In the genomic region with DNA sequence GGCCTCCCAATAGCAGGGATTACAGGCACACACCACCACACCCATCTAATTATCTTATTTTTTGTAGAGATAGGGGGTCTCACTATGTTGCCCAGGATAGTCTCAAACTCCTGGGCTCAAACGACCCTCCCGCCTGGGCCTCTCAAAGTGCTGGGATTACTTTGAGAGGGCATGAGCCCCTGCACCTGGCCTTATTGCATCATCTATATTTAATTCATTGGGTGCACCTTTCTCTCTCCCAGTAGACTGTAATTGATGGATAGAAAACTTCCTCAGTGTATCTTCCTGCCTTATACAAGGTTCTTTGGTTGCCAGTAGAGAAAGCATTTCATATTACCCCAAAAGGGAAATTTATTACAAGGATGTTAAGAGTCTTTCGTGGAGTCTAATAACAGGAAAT, we compare ENCODE assay signal across 1 cellular context.
A peak's percentile ranks its signal among the peaks of the same experiment; 100 is the strongest.
TF ChIP-seq lines count a peak whose summit lies in the region.

No MANE protein-coding gene starts in this region.

TF ChIP-seq in K562, 482 proteins besides CTCF, POLR2A, EP300 and RAD21:
- TF ChIP-seq EP400 (IDR thresholded peaks at IDR 0.05) (no peak), PURB (CRISPR knock-in tag; IDR thresholded peaks at IDR 0.05; ENCODE audit: low read depth) (no peak), YY1 (IDR thresholded peaks at IDR 0.05; ENCODE audit: borderline replicate concordance in 1 of 3, control insufficient read depth in 1 of 3, extremely low read depth in 1 of 3, insufficient read depth in 3 of 3, insufficient read length in 1 of 3, insufficient replicate concordance in 2 of 3, low read depth in 1 of 3, low read length in 2 of 3) (no peak), ZNF354B (CRISPR knock-in tag; IDR thresholded peaks at IDR 0.05) (no peak), KAT8 (IDR thresholded peaks at IDR 0.05; ENCODE audit: low read depth) (no peak), DIDO1 (tag; IDR thresholded peaks at IDR 0.05; ENCODE audit: low read depth) (no peak), ZNF436 (CRISPR knock-in tag; IDR thresholded peaks at IDR 0.05) (no peak), RNF2 (IDR thresholded peaks at IDR 0.05) (no peak), SETDB1 (IDR thresholded peaks at IDR 0.05; ENCODE audit: low read length) (no peak), C11orf30 (IDR thresholded peaks at IDR 0.05; ENCODE audit: low read depth) (no peak), ZSCAN32 (CRISPR knock-in tag; IDR thresholded peaks at IDR 0.05) (peak; percentile 65), RBM14 (IDR thresholded peaks at IDR 0.05; ENCODE audit: borderline replicate concordance, insufficient read depth, low read depth, low read length) (no peak), RFX1 (IDR thresholded peaks at IDR 0.05) (no peak), FUS (optimal IDR thresholded peaks at IDR 0.05; ENCODE audit: low read depth, low read length) (no peak), SMARCC2 (IDR thresholded peaks at IDR 0.05; ENCODE audit: low read depth) (no peak), ZNF232 (CRISPR knock-in tag; IDR thresholded peaks at IDR 0.05) (no peak), NEUROD1 (IDR thresholded peaks at IDR 0.05; ENCODE audit: borderline replicate concordance, low read depth, low read length, partially characterized antibody) (no peak), CEBPB (tag; IDR thresholded peaks at IDR 0.05) (peak; percentile 72), CEBPG (CRISPR knock-in tag; IDR thresholded peaks at IDR 0.05) (peak; percentile 69; the same call in 1 of the 2 replicates), CEBPG (tag; conservative IDR thresholded peaks at IDR 0.05 in 1 of 2, IDR thresholded peaks at IDR 0.05 in 1 of 2) (peak; percentile 72 to 78)
- TF ChIP-seq, protein P1, sequence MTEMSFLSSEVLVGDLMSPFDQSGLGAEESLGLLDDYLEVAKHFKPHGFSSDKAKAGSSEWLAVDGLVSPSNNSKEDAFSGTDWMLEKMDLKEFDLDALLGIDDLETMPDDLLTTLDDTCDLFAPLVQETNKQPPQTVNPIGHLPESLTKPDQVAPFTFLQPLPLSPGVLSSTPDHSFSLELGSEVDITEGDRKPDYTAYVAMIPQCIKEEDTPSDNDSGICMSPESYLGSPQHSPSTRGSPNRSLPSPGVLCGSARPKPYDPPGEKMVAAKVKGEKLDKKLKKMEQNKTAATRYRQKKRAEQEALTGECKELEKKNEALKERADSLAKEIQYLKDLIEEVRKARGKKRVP (CRISPR knock-in tag; IDR thresholded peaks at IDR 0.05) = 0 out of 2 replicates have a peak, but pooled peaks have one; percentile 56
- TF ChIP-seq, protein P2, sequence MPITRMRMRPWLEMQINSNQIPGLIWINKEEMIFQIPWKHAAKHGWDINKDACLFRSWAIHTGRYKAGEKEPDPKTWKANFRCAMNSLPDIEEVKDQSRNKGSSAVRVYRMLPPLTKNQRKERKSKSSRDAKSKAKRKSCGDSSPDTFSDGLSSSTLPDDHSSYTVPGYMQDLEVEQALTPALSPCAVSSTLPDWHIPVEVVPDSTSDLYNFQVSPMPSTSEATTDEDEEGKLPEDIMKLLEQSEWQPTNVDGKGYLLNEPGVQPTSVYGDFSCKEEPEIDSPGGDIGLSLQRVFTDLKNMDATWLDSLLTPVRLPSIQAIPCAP (CRISPR knock-in tag; IDR thresholded peaks at IDR 0.05; ENCODE audit: borderline replicate concordance) = no peak
- TF ChIP-seq, protein P3, sequence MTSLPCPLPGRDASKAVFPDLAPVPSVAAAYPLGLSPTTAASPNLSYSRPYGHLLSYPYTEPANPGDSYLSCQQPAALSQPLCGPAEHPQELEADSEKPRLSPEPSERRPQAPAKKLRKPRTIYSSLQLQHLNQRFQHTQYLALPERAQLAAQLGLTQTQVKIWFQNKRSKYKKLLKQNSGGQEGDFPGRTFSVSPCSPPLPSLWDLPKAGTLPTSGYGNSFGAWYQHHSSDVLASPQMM (CRISPR knock-in tag; IDR thresholded peaks at IDR 0.05) = no peak
- TF ChIP-seq, protein P4, sequence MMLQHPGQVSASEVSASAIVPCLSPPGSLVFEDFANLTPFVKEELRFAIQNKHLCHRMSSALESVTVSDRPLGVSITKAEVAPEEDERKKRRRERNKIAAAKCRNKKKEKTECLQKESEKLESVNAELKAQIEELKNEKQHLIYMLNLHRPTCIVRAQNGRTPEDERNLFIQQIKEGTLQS (IDR thresholded peaks at IDR 0.05) = peak; percentile 82
- TF ChIP-seq, protein P4 (CRISPR knock-in tag; conservative IDR thresholded peaks at IDR 0.05) = no peak
